8 cellular contexts compared by ENCODE assay signal in the genomic region with DNA sequence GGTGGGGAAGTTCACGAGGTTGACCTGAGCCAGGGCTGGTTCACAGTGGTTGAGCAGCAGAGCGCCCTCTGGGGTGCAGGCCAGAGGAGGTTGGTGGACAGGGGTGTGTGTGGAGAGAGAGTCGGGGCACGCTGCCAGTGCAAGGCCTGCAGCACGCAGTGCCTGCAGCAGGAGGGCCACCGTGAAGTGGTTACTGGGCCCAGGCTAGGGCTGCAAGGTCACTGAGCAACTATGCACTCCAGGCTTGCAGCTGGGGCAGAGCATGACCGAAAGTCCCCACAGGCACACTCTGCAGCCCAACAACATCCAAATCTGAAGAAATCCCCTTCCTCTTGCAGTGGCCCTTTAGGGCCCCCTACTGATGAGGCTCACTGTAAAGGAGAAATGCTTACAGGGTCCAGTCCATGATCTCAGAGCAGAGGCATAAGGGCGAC.
DNase-seq lines count a peak whose midpoint lies in the region; ATAC-seq, FAIRE-seq and TF ChIP-seq lines count a peak whose summit lies in the region.

No MANE protein-coding gene starts in this region.

- TF ChIP-seq POLR2A in GM12892 (IDR thresholded peaks at IDR 0.05; ENCODE audit: low read depth, low read length) (no peak), sigmoid colon (IDR thresholded peaks at IDR 0.05) (no peak)

- CTCF ChIA-PET in A673 (lab: Charles Lee): interaction anchor here (1.2 kb wide), 1 partner anchor 254 kb away, joined by 5 read pairs; no protein-coding TSS in a partner anchor
- CTCF ChIA-PET in OCI-LY7 (lab: Charles Lee; ENCODE audit: unreplicated experiment): no interaction called here

- 88 to 89% methylated on average over 8 of the region's 8 CpGs for WGBS in sigmoid colon, 2 donors

- BruUV-seq in A673 (replicated peaks; lab: Mats Ljungman, UMichigan): no TSS peak
- BruUV-seq in OCI-LY7 (replicated peaks; lab: Mats Ljungman, UMichigan): no TSS peak

- H3K27me3 ChIP-seq in A673 (replicated peaks; ENCODE audit: insufficient read depth, low read depth, low read length, poor library complexity): no peaks in the 10 kb centered on the region
- H3K27me3 ChIP-seq in sigmoid colon: no peaks in the 10 kb centered on the region

- no peaks in the 10 kb centered on the region for H3K9me2 ChIP-seq in OCI-LY7 (ENCODE audit: insufficient read depth, low read length)

- TF ChIP-seq CTCF in A673 (conservative IDR thresholded peaks at IDR 0.05; ENCODE audit: low read depth, low read length) (peak; percentile 50), OCI-LY7 (conservative IDR thresholded peaks at IDR 0.05; ENCODE audit: low read length) (peak; percentile 42; the same call in 1 of the 2 replicates), sigmoid colon (IDR thresholded peaks at IDR 0.05) (no peak)

- no peaks in the 10 kb centered on the region for H3K79me2 ChIP-seq in OCI-LY7 (ENCODE audit: insufficient read depth, low read depth, low read length)

- no peak overlapping the region for H3K4me2 ChIP-seq in OCI-LY7 (ENCODE audit: low read length)

- no peak for TF ChIP-seq EP300 in sigmoid colon (IDR thresholded peaks at IDR 0.05)

- H3K4me1 ChIP-seq in A673 (ENCODE audit: insufficient read depth, low read length, poor library complexity, severe bottlenecking): peaks cover 7% of the 10 kb centered on the region
- H3K4me1 ChIP-seq in OCI-LY7 (ENCODE audit: insufficient read depth, low read length, poor library complexity, severe bottlenecking): no peaks in the 10 kb centered on the region
- H3K4me1 ChIP-seq in sigmoid colon: peaks cover 0 to 5% (median 0%) of the 10 kb centered on the region in 4 donors

- intact Hi-C loops in A673 (cut with micrococcal nuclease; ENCODE audit: unreplicated experiment) (loop anchor here (5.0 kb wide), 1 partner anchor 151 kb away; no protein-coding TSS in a partner anchor), OCI-LY7 (cut with micrococcal nuclease; ENCODE audit: unreplicated experiment) (no loop called here), sigmoid colon (cut with DNase I) (no loop called here)

- no peak overlapping the region for H3K4me3 ChIP-seq in A673 (ENCODE audit: low read depth, low read length, poor library complexity, severe bottlenecking)
- no peak overlapping the region for H3K4me3 ChIP-seq in OCI-LY7 (ENCODE audit: low read depth, low read length, poor library complexity, severe bottlenecking)
- no peak overlapping the region for H3K4me3 ChIP-seq in sigmoid colon

- H3K36me3 ChIP-seq in A673 (ENCODE audit: insufficient read depth, low read length, poor library complexity, severe bottlenecking) (no peaks in the 10 kb centered on the region), OCI-LY7 (ENCODE audit: insufficient read depth, low read length) (no peaks in the 10 kb centered on the region), sigmoid colon (peaks cover 0 to 11% (median 0%) of the 10 kb centered on the region in 4 donors)

- H4K20me1 ChIP-seq in OCI-LY7 (ENCODE audit: insufficient read depth, low read length): no peaks in the 10 kb centered on the region

- H3K9me3 ChIP-seq in A673 (ENCODE audit: low read depth, low read length, poor library complexity, severe bottlenecking) (no peaks in the 10 kb centered on the region), OCI-LY7 (ENCODE audit: low read length) (no peaks in the 10 kb centered on the region), sigmoid colon (no peaks in the 10 kb centered on the region)

- POLR2A ChIA-PET in A673 (lab: Charles Lee; ENCODE audit: low non-redundant PET): no interaction called here
- POLR2A ChIA-PET in OCI-LY7 (lab: Charles Lee): no interaction called here

- no peak for FAIRE-seq in GM12892 (lab: Jason Lieb, UNC)

- DNase-seq in A673 (ENCODE audit: low spot score) (peak; percentile 19), GM12892 (ENCODE audit: insufficient read length) (peak; percentile 35), OCI-LY7 (ENCODE audit: low spot score) (peak; percentile 8), germinal center (ENCODE audit: low spot score) (peak; percentile 23), NCI-H345 treated with DMSO at 0.1 percent for 48 hours (lab: John Stamatoyannopoulos, UW; ENCODE audit: unreplicated experiment) (no peak), NCI-H748 treated with DMSO at 0.1 percent for 48 hours (lab: John Stamatoyannopoulos, UW) (no peak), sigmoid colon (no peak)

- no peak for ATAC-seq in GM18868 (IDR thresholded peaks at IDR 0.05; ENCODE audit: unreplicated experiment)

- H2AFZ ChIP-seq in OCI-LY7 (ENCODE audit: low read length): no peak overlapping the region

- H3K27ac ChIP-seq in A673 (ENCODE audit: low read depth, low read length, poor library complexity, severe bottlenecking): no peak overlapping the region
- no peak overlapping the region for H3K27ac ChIP-seq in OCI-LY7 (ENCODE audit: low read depth, low read length, poor library complexity, severe bottlenecking)
- no peak overlapping the region for H3K27ac ChIP-seq in sigmoid colon

Comparison
In these comparisons a context has a peak if more than half of its experiments do, and no peak if none do; other contexts are left out.
1. DNase-seq: peak in A673 (single experiment), GM12892 (single experiment), OCI-LY7 (single experiment) and germinal center (single experiment); none in NCI-H345 treated with DMSO at 0.1 percent for 48 hours (single experiment), NCI-H748 treated with DMSO at 0.1 percent for 48 hours (single experiment) and sigmoid colon (single experiment).
2. CTCF ChIP-seq: peak in A673 (single experiment) and OCI-LY7 (single experiment); none in sigmoid colon (0 of 4).